1 cellular context compared by ENCODE assay signal in the genomic region with DNA sequence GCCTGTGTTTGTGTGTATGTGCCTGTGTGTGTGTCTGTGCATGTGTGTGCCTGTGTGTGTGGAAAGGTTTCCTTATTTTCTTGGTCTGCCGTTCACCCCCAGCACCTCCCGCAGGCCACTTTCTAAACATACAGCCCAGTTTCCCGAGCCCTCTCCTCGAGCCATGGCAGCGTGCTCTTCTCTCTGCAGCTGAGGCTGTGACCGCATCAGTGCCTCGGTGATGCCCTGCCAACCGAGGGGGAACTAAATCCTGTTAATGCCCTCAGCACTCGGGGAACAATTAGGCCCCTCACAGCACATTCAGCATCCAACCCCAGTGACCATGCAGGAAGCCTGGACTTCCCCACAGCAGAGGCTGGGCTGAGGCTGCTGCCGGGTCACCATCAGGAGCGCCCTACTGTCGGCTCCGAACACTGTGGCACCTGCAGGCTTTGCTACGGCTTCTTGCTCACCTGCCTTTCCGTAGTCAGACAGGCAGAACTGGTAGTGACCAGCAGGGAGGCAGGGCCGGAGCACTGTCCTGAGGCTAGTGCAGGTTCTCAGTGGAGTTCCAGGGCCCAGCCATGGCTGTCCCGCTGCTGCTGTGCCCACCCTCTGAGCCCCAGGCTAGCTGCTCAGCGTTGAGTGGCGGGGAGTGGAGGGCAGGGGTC.
TF ChIP-seq lines count a peak whose summit lies in the region.

No MANE protein-coding gene starts in this region.

TF ChIP-seq in GM12878, 131 proteins besides CTCF, POLR2A, EP300 and RAD21:
- TF ChIP-seq GATAD2B (conservative IDR thresholded peaks at IDR 0.05; ENCODE audit: low read depth): 0 out of 2 replicates have a peak, but pooled peaks have one; percentile 26
- TF ChIP-seq BRCA1 (IDR thresholded peaks at IDR 0.05; ENCODE audit: low read depth, low read length): no peak
- no peak for TF ChIP-seq EED (IDR thresholded peaks at IDR 0.05; ENCODE audit: low read depth)
- no peak for TF ChIP-seq ZSCAN29 (IDR thresholded peaks at IDR 0.05)
- TF ChIP-seq SMAD1 (IDR thresholded peaks at IDR 0.05; ENCODE audit: low read depth, partially characterized antibody): no peak
- TF ChIP-seq TARDBP (IDR thresholded peaks at IDR 0.05; ENCODE audit: borderline replicate concordance): no peak
- 0 out of 2 replicates have a peak, but pooled peaks have one; percentile 36 for TF ChIP-seq IKZF1 (conservative IDR thresholded peaks at IDR 0.05)
- TF ChIP-seq, protein P1, sequence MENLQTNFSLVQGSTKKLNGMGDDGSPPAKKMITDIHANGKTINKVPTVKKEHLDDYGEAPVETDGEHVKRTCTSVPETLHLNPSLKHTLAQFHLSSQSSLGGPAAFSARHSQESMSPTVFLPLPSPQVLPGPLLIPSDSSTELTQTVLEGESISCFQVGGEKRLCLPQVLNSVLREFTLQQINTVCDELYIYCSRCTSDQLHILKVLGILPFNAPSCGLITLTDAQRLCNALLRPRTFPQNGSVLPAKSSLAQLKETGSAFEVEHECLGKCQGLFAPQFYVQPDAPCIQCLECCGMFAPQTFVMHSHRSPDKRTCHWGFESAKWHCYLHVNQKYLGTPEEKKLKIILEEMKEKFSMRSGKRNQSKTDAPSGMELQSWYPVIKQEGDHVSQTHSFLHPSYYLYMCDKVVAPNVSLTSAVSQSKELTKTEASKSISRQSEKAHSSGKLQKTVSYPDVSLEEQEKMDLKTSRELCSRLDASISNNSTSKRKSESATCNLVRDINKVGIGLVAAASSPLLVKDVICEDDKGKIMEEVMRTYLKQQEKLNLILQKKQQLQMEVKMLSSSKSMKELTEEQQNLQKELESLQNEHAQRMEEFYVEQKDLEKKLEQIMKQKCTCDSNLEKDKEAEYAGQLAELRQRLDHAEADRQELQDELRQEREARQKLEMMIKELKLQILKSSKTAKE (IDR thresholded peaks at IDR 0.05; ENCODE audit: low read depth, poor library complexity, severe bottlenecking): no peak
- 0 out of 2 replicates have a peak, but pooled peaks have one; percentile 4 for TF ChIP-seq HDGF (IDR thresholded peaks at IDR 0.05)
- no peak for TF ChIP-seq SMC3 (IDR thresholded peaks at IDR 0.05; ENCODE audit: borderline replicate concordance, low read length)
- TF ChIP-seq RELA (IDR thresholded peaks at IDR 0.05; ENCODE audit: borderline replicate concordance, partially characterized antibody): no peak
- TF ChIP-seq, protein P2, sequence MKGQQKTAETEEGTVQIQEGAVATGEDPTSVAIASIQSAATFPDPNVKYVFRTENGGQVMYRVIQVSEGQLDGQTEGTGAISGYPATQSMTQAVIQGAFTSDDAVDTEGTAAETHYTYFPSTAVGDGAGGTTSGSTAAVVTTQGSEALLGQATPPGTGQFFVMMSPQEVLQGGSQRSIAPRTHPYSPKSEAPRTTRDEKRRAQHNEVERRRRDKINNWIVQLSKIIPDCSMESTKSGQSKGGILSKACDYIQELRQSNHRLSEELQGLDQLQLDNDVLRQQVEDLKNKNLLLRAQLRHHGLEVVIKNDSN (IDR thresholded peaks at IDR 0.05; ENCODE audit: borderline replicate concordance, extremely low read length, insufficient read depth, low read depth, low read length): no peak
